12 cellular contexts compared by ENCODE assay signal in genomic region chr7:99975782-99976521, GRCh38. TPM values are rescaled to one million over a fixed set of nuclear protein-coding genes. Genes with fewer than 3 reads are reported as not detected.
DNase-seq lines count a peak whose midpoint lies in the region; ATAC-seq and TF ChIP-seq lines count a peak whose summit lies in the region.
"Had no signal": no experiment of that assay in that cellular context is flagged by ENCODE, and none has a peak within 500 bp of the region (broad histone marks: within the 10 kb centered on the region; RNA-seq: fewer than 3 reads in every experiment).

Gene AZGP1, minus strand, starts transcription at chr7:99976031. Its CDS starts 11 bp downstream, at chr7:99976020.

- no peaks in the 10 kb centered on the region for H3K9me3 Mint-ChIP-seq in osteocyte (ENCODE audit: unreplicated experiment)
- H3K9me3 Mint-ChIP-seq: naive thymus-derived CD4-positive, alpha-beta T cell had no signal

- H3K4me1 Mint-ChIP-seq in osteocyte (ENCODE audit: unreplicated experiment) = no peaks in the 10 kb centered on the region

- TF ChIP-seq CTCF in HEK293 (tag by site-specific recombination; IDR thresholded peaks at IDR 0.05) (no peak), osteocyte (IDR thresholded peaks at IDR 0.05) (no peak)

- no peak within 1 kb of the TSS for H3K4me3 ChIP-seq in HEK293 (ENCODE audit: low read depth, low read length)
- H3K4me3 ChIP-seq: coronary artery had no signal

- peak; percentile 85 for ATAC-seq in sciatic nerve
- ATAC-seq: naive thymus-derived CD4-positive, alpha-beta T cell had no signal

- H3K36me3 ChIP-seq in HEK293 (ENCODE audit: control insufficient read depth in 2 of 2, insufficient read depth in 1 of 2, low read length in 2 of 2) = no peaks in the 10 kb centered on the region

- no peaks in the 10 kb centered on the region for H3K9me3 ChIP-seq in HEK293 (ENCODE audit: control insufficient read depth, insufficient read depth, low read depth, low read length)

- H3K27ac Mint-ChIP-seq in osteocyte (ENCODE audit: unreplicated experiment) = no peak within 1 kb of the TSS
- H3K27ac Mint-ChIP-seq: naive thymus-derived CD4-positive, alpha-beta T cell had no signal

- DNase-seq in RPMI7951 (ENCODE audit: low read depth) (peak; percentile 52), glomerular visceral epithelial cell (ENCODE audit: extremely low spot score) (peak; percentile 6), sciatic nerve (ENCODE audit: low spot score) (no peak), activated gamma-delta T cell treated with Interleukin-2 at 50 U/mL for 16 hours (no peak), osteocyte (ENCODE audit: extremely low spot score, unreplicated experiment) (no peak), SIG-M5 (lab: John Stamatoyannopoulos, UW) (no peak)
- DNase-seq in activated CD8-positive, alpha-beta memory T cell treated with anti-CD3 and anti-CD28 coated beads, Interleukin-2, amount 50 U/mL, for 4 hours = no peak
- DNase-seq: naive thymus-derived CD4-positive, alpha-beta T cell; NCI-H1105 treated with DMSO at 0.1 percent for 48 hours; SHP77 had no signal

- no peaks in the 10 kb centered on the region for H3K4me1 ChIP-seq in HEK293 (ENCODE audit: control insufficient read depth, insufficient read depth, low read length)

- H3K27ac ChIP-seq in HEK293 (ENCODE audit: extremely low read depth, low read depth, low read length) = no peak within 1 kb of the TSS
- H3K27ac ChIP-seq: coronary artery had no signal

- POLR2A ChIA-PET in HEK293 (lab: Yijun Ruan, JAX) = interaction anchor here (0.6 kb wide), 1 partner anchor 53 kb away, joined by 3 read pairs; no protein-coding TSS in a partner anchor

- CTCF ChIA-PET in HEK293 (lab: Yijun Ruan, JAX) = interaction anchor here (0.6 to 0.9 kb wide), 2 partner anchors 14 to 62 kb away, joined by 3 to 5 read pairs; no protein-coding TSS in a partner anchor

- no peak within 1 kb of the TSS for H3K4me3 Mint-ChIP-seq in osteocyte (ENCODE audit: unreplicated experiment)
- H3K4me3 Mint-ChIP-seq: naive thymus-derived CD4-positive, alpha-beta T cell had no signal

- H3K36me3 Mint-ChIP-seq in osteocyte (ENCODE audit: unreplicated experiment) = no peaks in the 10 kb centered on the region
- H3K36me3 Mint-ChIP-seq: naive thymus-derived CD4-positive, alpha-beta T cell had no signal

- intact Hi-C loops in sciatic nerve (cut with DNase I) = no loop called here

- peaks cover 25% of the 10 kb centered on the region for H3K27me3 Mint-ChIP-seq in osteocyte (ENCODE audit: unreplicated experiment)

TF ChIP-seq in HEK293, 187 proteins besides CTCF, POLR2A, EP300 and RAD21:
- TF ChIP-seq ZBTB20 (tag by site-specific recombination; IDR thresholded peaks at IDR 0.05) = peak; percentile 62; the same call in 1 of the 2 replicates
- no peak for TF ChIP-seq ZNF140 (tag by site-specific recombination; IDR thresholded peaks at IDR 0.05)

RNA-seq across cellular contexts. Expression of gene AZGP1, which starts in this region (rescaled TPM):
- 2.1 and 2.2 TPM in 2 replicates for total RNA-seq in RPMI7951 (2014; rRNA removed; shearing (Covaris generic))
- total RNA-seq in sciatic nerve (120 TPM), osteocyte (not detected in 2 replicates)
- total RNA-seq: naive thymus-derived CD4-positive, alpha-beta T cell had no signal

Comparison
In these comparisons a context has a peak if more than half of its experiments do, and no peak if none do; other contexts are left out.
1. RNA of gene AZGP1 (total RNA-seq): 120 TPM in sciatic nerve (single experiment); 2.1 to 2.2 TPM in RPMI7951 and not detected in osteocyte; every median in the first group is over 10 times any median in the second.
2. DNase-seq: peak in RPMI7951 (single experiment) and glomerular visceral epithelial cell (single experiment); none in sciatic nerve (single experiment), activated CD8-positive, alpha-beta memory T cell treated with anti-CD3 and anti-CD28 coated beads, Interleukin-2, amount 50 U/mL, for 4 hours (single experiment), activated gamma-delta T cell treated with Interleukin-2 at 50 U/mL for 16 hours (single experiment), osteocyte (single experiment) and SIG-M5 (single experiment).